16 cellular contexts compared by ENCODE assay signal in genomic region chr4:16169491-16169890, GRCh38. TPM values are rescaled to one million over a fixed set of nuclear protein-coding genes. Genes with fewer than 3 reads are reported as not detected.
DNase-seq lines count a peak whose midpoint lies in the region; ATAC-seq and TF ChIP-seq lines count a peak whose summit lies in the region.
"Had no signal": no experiment of that assay in that cellular context is flagged by ENCODE, and none has a peak within 500 bp of the region (broad histone marks: within the 10 kb centered on the region; RNA-seq: fewer than 3 reads in every experiment).

No MANE protein-coding gene starts in this region.

- peaks cover 35% of the 10 kb centered on the region for H3K4me1 ChIP-seq in GM23338 (ENCODE audit: insufficient read depth)
- H3K4me1 ChIP-seq: A549, Caco-2 had no signal

- H3K36me3 ChIP-seq in GM23338 (ENCODE audit: insufficient read depth), result peaks cover 5% of the 10 kb centered on the region; the same call in 1 of the 2 replicates

- peaks cover 42% of the 10 kb centered on the region for H3K36me3 Mint-ChIP-seq in activated CD4-positive, alpha-beta T cell treated with anti-CD3 and anti-CD28 coated beads, Interleukin-2, amount 10 ng/mL, durations not matched to agents 24 days and 14 days (ENCODE audit: low read depth)
- H3K36me3 Mint-ChIP-seq in activated CD4-positive, alpha-beta T cell treated with anti-CD3 and anti-CD28 coated beads for 36 hours (ENCODE audit: low read depth), result peaks cover 33% of the 10 kb centered on the region
- H3K36me3 Mint-ChIP-seq in GM23338 (ENCODE audit: low read depth), result peaks cover 18% of the 10 kb centered on the region
- peaks cover 34% of the 10 kb centered on the region for H3K36me3 Mint-ChIP-seq in activated naive CD8-positive, alpha-beta T cell treated with anti-CD3 and anti-CD28 coated beads, Interleukin-2, amount 50 U/mL, for 24 hours (ENCODE audit: low read depth)

- H4K20me1 ChIP-seq in GM23338 (replicated peaks; ENCODE audit: insufficient read depth), result no peaks in the 10 kb centered on the region

- no peaks in the 10 kb centered on the region for H3K4me1 Mint-ChIP-seq in activated CD4-positive, alpha-beta T cell treated with anti-CD3 and anti-CD28 coated beads, Interleukin-2, amount 10 ng/mL, durations not matched to agents 24 days and 14 days
- no peaks in the 10 kb centered on the region for H3K4me1 Mint-ChIP-seq in activated CD4-positive, alpha-beta T cell treated with anti-CD3 and anti-CD28 coated beads for 36 hours
- H3K4me1 Mint-ChIP-seq in GM23338, result peaks cover 20% of the 10 kb centered on the region
- no peaks in the 10 kb centered on the region for H3K4me1 Mint-ChIP-seq in activated naive CD8-positive, alpha-beta T cell treated with anti-CD3 and anti-CD28 coated beads, Interleukin-2, amount 50 U/mL, for 24 hours

- ATAC-seq in activated CD4-positive, alpha-beta T cell treated with anti-CD3 and anti-CD28 coated beads for 36 hours, result no peak
- peak; percentile 84 for ATAC-seq in GM23338
- ATAC-seq in HG03521 (IDR thresholded peaks at IDR 0.05; ENCODE audit: unreplicated experiment), result no peak
- ATAC-seq in activated naive CD8-positive, alpha-beta T cell treated with anti-CD3 and anti-CD28 coated beads, Interleukin-2, amount 50 U/mL, for 24 hours, result no peak
- ATAC-seq: A549, HCT116 had no signal

- H3K79me2 ChIP-seq in GM23338 (replicated peaks; ENCODE audit: insufficient read depth), result no peaks in the 10 kb centered on the region

- H3K9me3 Mint-ChIP-seq in activated CD4-positive, alpha-beta T cell treated with anti-CD3 and anti-CD28 coated beads, Interleukin-2, amount 10 ng/mL, durations not matched to agents 24 days and 14 days, result no peaks in the 10 kb centered on the region
- H3K9me3 Mint-ChIP-seq in activated CD4-positive, alpha-beta T cell treated with anti-CD3 and anti-CD28 coated beads for 36 hours (ENCODE audit: low read depth), result no peaks in the 10 kb centered on the region
- no peaks in the 10 kb centered on the region for H3K9me3 Mint-ChIP-seq in GM23338
- no peaks in the 10 kb centered on the region for H3K9me3 Mint-ChIP-seq in activated naive CD8-positive, alpha-beta T cell treated with anti-CD3 and anti-CD28 coated beads, Interleukin-2, amount 50 U/mL, for 24 hours
- H3K9me3 Mint-ChIP-seq: CD4-positive, alpha-beta T cell; HFFc6 had no signal

- H3K4me2 ChIP-seq in GM23338, result no peak overlapping the region
- H3K4me2 ChIP-seq: A549 had no signal

- peak; percentile 41 for DNase-seq in activated CD4-positive, alpha-beta T cell treated with anti-CD3 and anti-CD28 coated beads, Interleukin-2, amount 10 ng/mL, durations not matched to agents 24 days and 14 days
- no peak for DNase-seq in activated CD4-positive, alpha-beta T cell treated with anti-CD3 and anti-CD28 coated beads for 36 hours
- DNase-seq in GM23338 (ENCODE audit: low spot score) (peak; percentile 36), dermis blood vessel endothelial cell (peak; percentile 56), iPS-NIHi7 (ENCODE audit: extremely low spot score) (peak; percentile 33), NOMO-1 treated with dmso at 0.1 percent for 144 hours (lab: John Stamatoyannopoulos, UW; ENCODE audit: unreplicated experiment) (no peak)
- DNase-seq in activated naive CD8-positive, alpha-beta T cell treated with anti-CD3 and anti-CD28 coated beads, Interleukin-2, amount 50 U/mL, for 24 hours, result no peak
- DNase-seq: AML-193; Caco-2; CD4-positive, alpha-beta T cell; HFFc6 had no signal

- TF ChIP-seq CTCF in GM23338 (conservative IDR thresholded peaks at IDR 0.05; ENCODE audit: low read depth in 2 of 2), result no peak

- no peaks in the 10 kb centered on the region for H3K27me3 Mint-ChIP-seq in activated CD4-positive, alpha-beta T cell treated with anti-CD3 and anti-CD28 coated beads, Interleukin-2, amount 10 ng/mL, durations not matched to agents 24 days and 14 days
- H3K27me3 Mint-ChIP-seq in activated CD4-positive, alpha-beta T cell treated with anti-CD3 and anti-CD28 coated beads for 36 hours, result no peaks in the 10 kb centered on the region
- no peaks in the 10 kb centered on the region for H3K27me3 Mint-ChIP-seq in GM23338 (ENCODE audit: insufficient read depth, low read depth, poor library complexity)
- H3K27me3 Mint-ChIP-seq in activated naive CD8-positive, alpha-beta T cell treated with anti-CD3 and anti-CD28 coated beads, Interleukin-2, amount 50 U/mL, for 24 hours, result no peaks in the 10 kb centered on the region
- H3K27me3 Mint-ChIP-seq: CD4-positive, alpha-beta T cell had no signal

- POLR2A ChIA-PET in activated CD4-positive, alpha-beta T cell treated with anti-CD3 and anti-CD28 coated beads for 36 hours (lab: Charles Lee), result no interaction called here

- no peak overlapping the region for H3K27ac Mint-ChIP-seq in activated CD4-positive, alpha-beta T cell treated with anti-CD3 and anti-CD28 coated beads, Interleukin-2, amount 10 ng/mL, durations not matched to agents 24 days and 14 days
- H3K27ac Mint-ChIP-seq in activated CD4-positive, alpha-beta T cell treated with anti-CD3 and anti-CD28 coated beads for 36 hours, result no peak overlapping the region
- H3K27ac Mint-ChIP-seq in GM23338, result peak overlapping the region; percentile 74; the same call in 1 of the 2 replicates
- no peak overlapping the region for H3K27ac Mint-ChIP-seq in activated naive CD8-positive, alpha-beta T cell treated with anti-CD3 and anti-CD28 coated beads, Interleukin-2, amount 50 U/mL, for 24 hours
- H3K27ac Mint-ChIP-seq: CD4-positive, alpha-beta T cell; HFFc6 had no signal

- no peaks in the 10 kb centered on the region for H3F3A ChIP-seq in GM23338 (replicated peaks; ENCODE audit: low read depth)

- H3K9me2 ChIP-seq in GM23338 (ENCODE audit: insufficient read depth), result no peaks in the 10 kb centered on the region

- 0 out of 2 replicates have a peak overlapping the region, but pooled peaks have one; percentile 34 for H3K27ac ChIP-seq in GM23338 (ENCODE audit: low read depth)
- H3K27ac ChIP-seq: 22Rv1, A549, C4-2B had no signal

- CTCF ChIA-PET in activated CD4-positive, alpha-beta T cell treated with anti-CD3 and anti-CD28 coated beads for 36 hours (lab: Charles Lee), result no interaction called here

- H2AFZ ChIP-seq in GM23338, result no peak overlapping the region

- no peaks in the 10 kb centered on the region for H3K27me3 ChIP-seq in GM23338 (ENCODE audit: insufficient read depth)

- no peak overlapping the region for H3K4me3 ChIP-seq in GM23338
- H3K4me3 ChIP-seq: A549 had no signal

- intact Hi-C loops in activated CD4-positive, alpha-beta T cell treated with anti-CD3 and anti-CD28 coated beads, Interleukin-2, amount 10 ng/mL, durations not matched to agents 24 days and 14 days (cut with micrococcal nuclease), result no loop called here
- intact Hi-C loops in activated CD4-positive, alpha-beta T cell treated with anti-CD3 and anti-CD28 coated beads for 36 hours (cut with DNase I, micrococcal nuclease), result no loop called here

- no peak overlapping the region for H3K4me3 Mint-ChIP-seq in activated CD4-positive, alpha-beta T cell treated with anti-CD3 and anti-CD28 coated beads, Interleukin-2, amount 10 ng/mL, durations not matched to agents 24 days and 14 days
- no peak overlapping the region for H3K4me3 Mint-ChIP-seq in activated CD4-positive, alpha-beta T cell treated with anti-CD3 and anti-CD28 coated beads for 36 hours
- H3K4me3 Mint-ChIP-seq in GM23338, result no peak overlapping the region
- no peak overlapping the region for H3K4me3 Mint-ChIP-seq in activated naive CD8-positive, alpha-beta T cell treated with anti-CD3 and anti-CD28 coated beads, Interleukin-2, amount 50 U/mL, for 24 hours
- H3K4me3 Mint-ChIP-seq: CD4-positive, alpha-beta T cell; HFFc6 had no signal

TF ChIP-seq in GM23338, 12 proteins besides CTCF, POLR2A, EP300 and RAD21 (continues in another document):
- no peak for TF ChIP-seq POLR2AphosphoS5 (IDR thresholded peaks at IDR 0.05; ENCODE audit: low read depth)
- no peak for TF ChIP-seq JUNB (IDR thresholded peaks at IDR 0.05; ENCODE audit: unreplicated experiment)

RNA-seq across cellular contexts. Expression of gene TAPT1, which starts 56.8 kb away (rescaled TPM):
- 27.2 and 29.3 TPM in 2 replicates for total RNA-seq in activated CD4-positive, alpha-beta T cell treated with anti-CD3 and anti-CD28 coated beads, Interleukin-2, amount 10 ng/mL, durations not matched to agents 24 days and 14 days
- 10 to 100 TPM; 32.6 to 34.4 TPM for total RNA-seq in activated CD4-positive, alpha-beta T cell treated with anti-CD3 and anti-CD28 coated beads for 36 hours
- total RNA-seq in GM23338 (2014; rRNA removed; shearing (Covaris generic)), result 9.9 and 10.4 TPM in 2 replicates
- 3.6 TPM in 2 replicates for polyA plus RNA-seq in GM23338 (2016; fragmentation: Nextera tagmentation; extraction: Ambion mirVana)
- total RNA-seq in dermis blood vessel endothelial cell, result 17.4 and 22.3 TPM in 2 replicates

Comparison
In these comparisons a context has a peak if more than half of its experiments do, and no peak if none do; other contexts are left out.
1. DNase-seq: peak in activated CD4-positive, alpha-beta T cell treated with anti-CD3 and anti-CD28 coated beads, Interleukin-2, amount 10 ng/mL, durations not matched to agents 24 days and 14 days (single experiment), GM23338 (single experiment), dermis blood vessel endothelial cell (single experiment) and iPS-NIHi7 (single experiment); none in activated CD4-positive, alpha-beta T cell treated with anti-CD3 and anti-CD28 coated beads for 36 hours (single experiment), NOMO-1 treated with dmso at 0.1 percent for 144 hours (single experiment) and activated naive CD8-positive, alpha-beta T cell treated with anti-CD3 and anti-CD28 coated beads, Interleukin-2, amount 50 U/mL, for 24 hours (single experiment).